In the genomic region with DNA sequence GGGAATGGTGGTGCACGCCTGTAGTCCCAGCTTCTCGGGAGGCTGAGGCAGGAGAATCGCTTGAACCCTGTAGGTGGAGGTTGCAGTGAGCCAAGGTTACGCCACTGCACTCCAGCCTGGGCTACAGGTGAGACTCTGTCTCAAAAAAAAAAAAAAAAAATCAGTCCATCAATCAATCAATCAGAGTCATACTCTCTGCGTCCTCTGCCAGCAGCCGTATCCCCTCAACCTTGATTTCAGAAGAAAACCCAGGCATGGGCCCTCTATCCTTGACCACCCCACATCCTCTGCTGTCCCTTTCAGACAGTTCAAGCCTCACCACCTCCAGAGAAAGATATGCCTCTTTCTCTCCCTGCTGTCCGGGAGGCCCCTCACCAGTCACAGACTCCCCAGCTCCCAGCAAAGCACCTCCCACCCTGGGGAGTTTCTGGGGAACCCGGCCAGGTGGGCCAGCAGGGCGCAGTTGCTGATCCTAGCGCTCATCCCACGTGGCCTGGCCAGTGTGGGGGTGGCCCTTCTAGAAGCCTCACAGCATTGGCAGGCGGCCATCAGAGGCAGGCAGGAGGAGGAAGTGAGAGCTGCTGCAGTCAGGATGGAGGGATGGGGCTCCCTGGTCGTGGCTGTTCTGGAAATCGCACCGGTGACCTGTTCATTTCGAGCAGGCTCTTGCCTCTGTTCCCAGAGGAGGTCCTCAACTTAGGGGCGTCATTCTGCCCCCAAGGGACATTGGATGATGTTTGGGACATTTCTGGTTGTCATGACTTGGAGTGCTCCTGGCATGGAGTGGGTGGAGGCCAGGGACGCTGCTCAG, we compare ENCODE assay signal across 6 cellular contexts. TPM values are rescaled to one million over a fixed set of nuclear protein-coding genes. Genes with fewer than 3 reads are reported as not detected.
DNase-seq lines count a peak whose midpoint lies in the region; ATAC-seq and TF ChIP-seq lines count a peak whose summit lies in the region.

No MANE protein-coding gene starts in this region.

- H3K4me1 Mint-ChIP-seq in activated T-cell treated with anti-CD3 and anti-CD28 coated beads, Interleukin-2, amount 50 U/mL, for 4 hours (ENCODE audit: low read depth) = peaks cover 11% of the 10 kb centered on the region

- H3K27me3 Mint-ChIP-seq in activated T-cell treated with anti-CD3 and anti-CD28 coated beads, Interleukin-2, amount 50 U/mL, for 4 hours (ENCODE audit: low read depth) = no peaks in the 10 kb centered on the region

- 36 to 38% methylated on average over 18 of the region's 18 CpGs for WGBS in lung, 2 donors

- H3K36me3 ChIP-seq in lung (ENCODE audit: control insufficient read depth in 2 of 2, insufficient read depth in 2 of 2, low read length in 2 of 2) = peaks cover 0 to 2% of the 10 kb centered on the region in 2 donors

- H3K4me1 ChIP-seq in lung (ENCODE audit: control insufficient read depth in 2 of 2, insufficient read depth in 2 of 2, low read length in 2 of 2) = peaks cover 0 to under 1% of the 10 kb centered on the region in 2 donors

- no peak for TF ChIP-seq CTCF in lung (IDR thresholded peaks at IDR 0.05; ENCODE audit: control extremely low read depth, extremely low read depth)

- no peaks in the 10 kb centered on the region for H3K9me3 Mint-ChIP-seq in activated T-cell treated with anti-CD3 and anti-CD28 coated beads, Interleukin-2, amount 50 U/mL, for 4 hours

- no peaks in the 10 kb centered on the region for H3K27me3 ChIP-seq in lung (ENCODE audit: control insufficient read depth, insufficient read depth)

- DNase-seq in activated T-cell treated with anti-CD3 and anti-CD28 coated beads, Interleukin-2, amount 50 U/mL, for 4 hours = no peak
- DNase-seq in activated T-cell treated with anti-CD3 and anti-CD28 coated beads for 4 hours = no peak
- DNase-seq in activated naive CD4-positive, alpha-beta T cell treated with anti-CD3 and anti-CD28 coated beads, Interleukin-2, amount 50 U/mL, for 16 hours = peak; percentile 46
- peak; percentile 83 for DNase-seq in lung (ENCODE audit: low spot score)
- DNase-seq in NCI-H82 (lab: John Stamatoyannopoulos, UW) = no peak

- H3K4me3 Mint-ChIP-seq in activated T-cell treated with anti-CD3 and anti-CD28 coated beads, Interleukin-2, amount 50 U/mL, for 4 hours = peak overlapping the region; percentile 19

- H3K36me3 Mint-ChIP-seq in activated T-cell treated with anti-CD3 and anti-CD28 coated beads, Interleukin-2, amount 50 U/mL, for 4 hours (ENCODE audit: insufficient read depth) = peaks cover 2% of the 10 kb centered on the region

- no peak overlapping the region for H3K4me3 ChIP-seq in lung

- no peaks in the 10 kb centered on the region for H3K9me3 ChIP-seq in lung (ENCODE audit: control insufficient read depth in 2 of 2, insufficient read depth in 1 of 2, low read length in 1 of 2)

- ATAC-seq in activated T-cell treated with anti-CD3 and anti-CD28 coated beads, Interleukin-2, amount 50 U/mL, for 4 hours = no peak
- ATAC-seq in lung (ENCODE audit: insufficient read depth, low FRiP score) = no peak
- ATAC-seq in HG03097 (IDR thresholded peaks at IDR 0.05; ENCODE audit: low FRiP score, unreplicated experiment) = no peak

- H3K27ac ChIP-seq in lung (ENCODE audit: low read depth in 1 of 2, low read length in 1 of 2) = peak overlapping the region in 1 of 2 donors; percentile 51

RNA-seq across cellular contexts. Expression of a gene that starts 10.2 kb away (rescaled TPM):
- total RNA-seq in activated T-cell treated with anti-CD3 and anti-CD28 coated beads, Interleukin-2, amount 50 U/mL, for 4 hours = under 1 TPM; 0.63 to 0.95 (median 0.89) TPM
- 1 to 10 TPM in 1 of 2 donors, under 1 TPM in 1; 0.61 to 2.3 TPM for total RNA-seq in lung
- 1 to 10 TPM in 1 of 2 donors, under 1 TPM in 1; 0.69 to 1.1 TPM for polyA plus RNA-seq in lung

RNA-seq across cellular contexts. Expression of a gene that starts 15.6 kb away (rescaled TPM):
- total RNA-seq in activated T-cell treated with anti-CD3 and anti-CD28 coated beads, Interleukin-2, amount 50 U/mL, for 4 hours = under 1 TPM in 1 of 3 donors, not detected in 2; 0.11 TPM
- total RNA-seq in lung = 1 to 10 TPM in 1 of 2 donors, under 1 TPM in 1; 0.31 to 6.7 TPM
- 1 to 10 TPM in 1 of 2 donors, under 1 TPM in 1; 0.81 to 7.4 TPM for polyA plus RNA-seq in lung

RNA-seq across cellular contexts. Expression of a gene that starts 17.3 kb away (rescaled TPM):
- total RNA-seq in activated T-cell treated with anti-CD3 and anti-CD28 coated beads, Interleukin-2, amount 50 U/mL, for 4 hours = 1 to 10 TPM; 3.9 to 9.4 (median 5.8) TPM
- 1 to 10 TPM; 2.1 to 3.5 TPM for total RNA-seq in lung
- polyA plus RNA-seq in lung = 1 to 10 TPM in 1 of 2 donors, under 1 TPM in 1; 0.73 to 1.4 TPM

RNA-seq across cellular contexts. Expression of a gene that starts 29.8 kb away (rescaled TPM):
- total RNA-seq in activated T-cell treated with anti-CD3 and anti-CD28 coated beads, Interleukin-2, amount 50 U/mL, for 4 hours = 100 to 1,000 TPM; 174 to 195 (median 179) TPM
- total RNA-seq in lung = 100 to 1,000 TPM in 1 of 2 donors, 10 to 100 TPM in 1; 67.5 to 113 TPM
- polyA plus RNA-seq in lung = 10 to 100 TPM; 37.2 to 58.5 TPM

RNA-seq across cellular contexts. Expression of a gene that starts 30.3 kb away (rescaled TPM):
- 10 to 100 TPM; 69.0 to 92.2 (median 71.4) TPM for total RNA-seq in activated T-cell treated with anti-CD3 and anti-CD28 coated beads, Interleukin-2, amount 50 U/mL, for 4 hours
- total RNA-seq in lung = 10 to 100 TPM; 64.4 to 64.6 TPM
- polyA plus RNA-seq in lung = 10 to 100 TPM; 70.1 to 76.4 TPM

Comparison
In these comparisons a context has a peak if more than half of its experiments do, and no peak if none do; other contexts are left out.
1. DNase-seq: peak in activated naive CD4-positive, alpha-beta T cell treated with anti-CD3 and anti-CD28 coated beads, Interleukin-2, amount 50 U/mL, for 16 hours (single experiment) and lung (single experiment); none in activated T-cell treated with anti-CD3 and anti-CD28 coated beads, Interleukin-2, amount 50 U/mL, for 4 hours (single experiment), activated T-cell treated with anti-CD3 and anti-CD28 coated beads for 4 hours (single experiment) and NCI-H82 (single experiment).